In genomic region chr21:17742181-17742580, GRCh38 we compare ENCODE assay signal across 19 cellular contexts.
DNase-seq lines count a peak whose midpoint lies in the region; ATAC-seq, FAIRE-seq and TF ChIP-seq lines count a peak whose summit lies in the region.
"Had no signal": no experiment of that assay in that cellular context is flagged by ENCODE, and none has a peak within 500 bp of the region (broad histone marks: within the 10 kb centered on the region; RNA-seq: fewer than 3 reads in every experiment).

No MANE protein-coding gene starts in this region.

- H3K36me3 Mint-ChIP-seq in Calu3 (ENCODE audit: insufficient read depth, unreplicated experiment), result peaks cover 8% of the 10 kb centered on the region
- H3K36me3 Mint-ChIP-seq in GM23338 (ENCODE audit: low read depth), result peaks cover 7% of the 10 kb centered on the region; the same call in 2 of the 3 replicates

- TF ChIP-seq CTCF in Calu3 (IDR thresholded peaks at IDR 0.05; ENCODE audit: unreplicated experiment), result no peak
- TF ChIP-seq CTCF in PC-9 (conservative IDR thresholded peaks at IDR 0.05), result no peak
- TF ChIP-seq CTCF in pancreas (IDR thresholded peaks at IDR 0.05), result no peak
- no peak for TF ChIP-seq CTCF in GM23338 (conservative IDR thresholded peaks at IDR 0.05; ENCODE audit: low read depth in 2 of 2)

- H3K4me1 ChIP-seq in PC-9 (replicated peaks; ENCODE audit: insufficient read depth) (peaks cover 24% of the 10 kb centered on the region), pancreas (no peaks in the 10 kb centered on the region), GM23338 (ENCODE audit: insufficient read depth) (no peaks in the 10 kb centered on the region)

- H3K27ac Mint-ChIP-seq in Calu3 (ENCODE audit: unreplicated experiment) (peak overlapping the region; percentile 74), GM23338 (no peak overlapping the region)

- H3K4me2 ChIP-seq in PC-9 (peak overlapping the region; percentile 70), GM23338 (no peak overlapping the region)

- no peaks in the 10 kb centered on the region for H3K9me3 Mint-ChIP-seq in Calu3 (ENCODE audit: low read depth, unreplicated experiment)
- H3K9me3 Mint-ChIP-seq in GM23338, result peaks cover 33% of the 10 kb centered on the region

- BruUV-seq in Calu3 (replicated peaks; lab: Mats Ljungman, UMichigan) (no TSS peak), PC-9 (replicated peaks; lab: Mats Ljungman, UMichigan) (no TSS peak)

- peak overlapping the region; percentile 25; the same call in 1 of the 2 replicates for H3K4me3 ChIP-seq in PC-9
- no peak overlapping the region for H3K4me3 ChIP-seq in pancreas
- H3K4me3 ChIP-seq in GM23338, result no peak overlapping the region

- intact Hi-C loops in Calu3 (cut with micrococcal nuclease; ENCODE audit: unreplicated experiment), result loop anchor here (5.0 kb wide), 1 partner anchor 55 kb away; no protein-coding TSS in a partner anchor
- intact Hi-C loops in PC-9 (cut with micrococcal nuclease; ENCODE audit: unreplicated experiment), result no loop called here
- intact Hi-C loops in pancreas (cut with DNase I), result no loop called here

- H2AFZ ChIP-seq in PC-9, result peak overlapping the region; percentile 91
- no peak overlapping the region for H2AFZ ChIP-seq in GM23338

- H3K79me2 ChIP-seq in PC-9 (ENCODE audit: low read depth) (no peaks in the 10 kb centered on the region), GM23338 (replicated peaks; ENCODE audit: insufficient read depth) (no peaks in the 10 kb centered on the region)

- H3K27ac ChIP-seq in PC-9, result peak overlapping the region; percentile 94
- H3K27ac ChIP-seq in pancreas, result peak overlapping the region in 2 of 4 donors; percentile 66 to 67
- no peak overlapping the region for H3K27ac ChIP-seq in GM23338 (ENCODE audit: low read depth)
- H3K27ac ChIP-seq: C4-2B, KMS-11 had no signal

- FAIRE-seq in pancreas (lab: Jason Lieb, UNC), result no peak
- FAIRE-seq: GM19239, HepG2 had no signal

- H3K36me3 ChIP-seq in PC-9 (ENCODE audit: low read depth) (no peaks in the 10 kb centered on the region), pancreas (no peaks in the 10 kb centered on the region), GM23338 (ENCODE audit: insufficient read depth) (no peaks in the 10 kb centered on the region)

- H3K4me1 Mint-ChIP-seq in Calu3 (ENCODE audit: low read depth, unreplicated experiment), result peaks cover 23% of the 10 kb centered on the region
- H3K4me1 Mint-ChIP-seq in GM23338, result no peaks in the 10 kb centered on the region

- DNase-seq in Calu3, result peak; percentile 11
- peak in 1 of 2 experiments; percentile 74 for DNase-seq in PC-9
- no peak for DNase-seq in pancreas
- DNase-seq in stimulated activated CD4-positive, alpha-beta T cell treated with anti-CD3 and anti-CD28 coated beads, Interleukin-12 subunit alpha, Interleukin-12 subunit beta, amount 100 ng/mL, for 4 hours, result no peak
- no peak for DNase-seq in GM23338 (ENCODE audit: low spot score)
- DNase-seq: DMS153, HCEC 1CT, NCI-H1048, NCI-H1436 treated with DMSO at 0.1 percent for 48 hours, NCI-H2081 treated with DMSO at 0.1 percent for 48 hours, NCI-H510A, NCI-H774 had no signal

- H4K20me1 ChIP-seq in PC-9 (ENCODE audit: insufficient read depth) (no peaks in the 10 kb centered on the region), GM23338 (replicated peaks; ENCODE audit: insufficient read depth) (no peaks in the 10 kb centered on the region)

- CTCF ChIA-PET in Calu3 (lab: Charles Lee), result no interaction called here
- CTCF ChIA-PET in PC-9 (lab: Charles Lee), result no interaction called here

- H3K27me3 Mint-ChIP-seq in Calu3 (ENCODE audit: unreplicated experiment) (no peaks in the 10 kb centered on the region), GM23338 (ENCODE audit: insufficient read depth, low read depth, poor library complexity) (peaks cover 2% of the 10 kb centered on the region)

- H3K27me3 ChIP-seq in PC-9 (ENCODE audit: insufficient read depth, low read depth) (no peaks in the 10 kb centered on the region), pancreas (no peaks in the 10 kb centered on the region), GM23338 (ENCODE audit: insufficient read depth) (no peaks in the 10 kb centered on the region)

- no peaks in the 10 kb centered on the region for H3K9me3 ChIP-seq in PC-9 (ENCODE audit: insufficient read depth, low read depth)
- no peaks in the 10 kb centered on the region for H3K9me3 ChIP-seq in pancreas

- ATAC-seq in esophagus mucosa (peak; percentile 87), pancreas (peak in 3 of 4 donors; percentile 47 to 75 (median 62)), HG03520 (IDR thresholded peaks at IDR 0.05; ENCODE audit: unreplicated experiment) (no peak), GM23338 (no peak), HG02885 (IDR thresholded peaks at IDR 0.05; ENCODE audit: poor library complexity, unreplicated experiment) (no peak)
- ATAC-seq: HepG2 had no signal

- H3K4me3 Mint-ChIP-seq in Calu3 (ENCODE audit: low read depth, unreplicated experiment) (peak overlapping the region; percentile 31), GM23338 (no peak overlapping the region)

- POLR2A ChIA-PET in PC-9 (lab: Charles Lee; ENCODE audit: unreplicated experiment), result interaction anchor here (0.7 kb wide), 1 partner anchor 76 kb away, joined by 9 read pairs; no protein-coding TSS in a partner anchor

- H3K9me2 ChIP-seq in PC-9 (ENCODE audit: insufficient read depth), result no peaks in the 10 kb centered on the region; the same call in 1 of the 2 replicates
- no peaks in the 10 kb centered on the region for H3K9me2 ChIP-seq in GM23338 (ENCODE audit: insufficient read depth)

- H3F3A ChIP-seq in PC-9 (ENCODE audit: insufficient read depth, low read depth) (peaks cover 11% of the 10 kb centered on the region; the same call in 1 of the 2 replicates), GM23338 (replicated peaks; ENCODE audit: low read depth) (no peaks in the 10 kb centered on the region)

TF ChIP-seq in GM23338, 12 proteins besides CTCF, POLR2A, EP300 and RAD21 (continues in another document):
- no peak for TF ChIP-seq ZNF462 (CRISPR knock-in tag; IDR thresholded peaks at IDR 0.05)
- TF ChIP-seq EZH2 (IDR thresholded peaks at IDR 0.05; ENCODE audit: low read depth, unreplicated experiment), result no peak
- TF ChIP-seq POLR2AphosphoS5 (IDR thresholded peaks at IDR 0.05; ENCODE audit: low read depth), result no peak
- no peak for TF ChIP-seq NANOG (IDR thresholded peaks at IDR 0.05; ENCODE audit: borderline replicate concordance)
- no peak for TF ChIP-seq STAT1 (IDR thresholded peaks at IDR 0.05; ENCODE audit: unreplicated experiment)

Comparison
In these comparisons a context has a peak if more than half of its experiments do, and no peak if none do; other contexts are left out.
1. ATAC-seq: peak in esophagus mucosa (single experiment) and pancreas (3 of 4); none in HG03520 (single experiment), GM23338 (single experiment) and HG02885 (single experiment).